In genomic region chr10:130817046-130817624, GRCh38 we compare ENCODE assay signal across 29 cellular contexts.
A peak's percentile ranks its signal among the peaks of the same experiment; 100 is the strongest.
DNase-seq lines count a peak whose midpoint lies in the region; ATAC-seq, FAIRE-seq and TF ChIP-seq lines count a peak whose summit lies in the region.
"Had no signal": no experiment of that assay in that cellular context is flagged by ENCODE, and none has a peak within 500 bp of the region (broad histone marks: within the 10 kb centered on the region; RNA-seq: fewer than 3 reads in every experiment).

No MANE protein-coding gene starts in this region.

- no peak overlapping the region for H2BK5ac ChIP-seq in H1 (ENCODE audit: low read depth, low read length)

- intact Hi-C loops in activated T-helper 1 cell treated with anti-CD3 and anti-CD28 coated beads, Interleukin-12 subunit alpha, Interleukin-12 subunit beta, Interleukin-2, Interleukin-4 antibody, amounts not matched to agents 30 ng/mL and 10 ng/mL and 1 ng/mL, durations not matched to agents 14 hours and 24 hours and 36 hours (cut with micrococcal nuclease), result loop anchor here (5.0 kb wide), 1 partner anchor 1275 kb away; no protein-coding TSS in a partner anchor

- H3K36me3 Mint-ChIP-seq in activated T-helper 1 cell treated with anti-CD3 and anti-CD28 coated beads, Interleukin-12 subunit alpha, Interleukin-12 subunit beta, Interleukin-2, Interleukin-4 antibody, amounts not matched to agents 30 ng/mL and 10 ng/mL and 1 ng/mL, durations not matched to agents 14 hours and 24 hours and 36 hours (ENCODE audit: low read depth), result no peaks in the 10 kb centered on the region

- no peak overlapping the region for H2BK20ac ChIP-seq in H1 (ENCODE audit: low read length)

- H3K23ac ChIP-seq in H1 (ENCODE audit: insufficient read length), result no peak overlapping the region

- no peak overlapping the region for H4K91ac ChIP-seq in H1 (replicated peaks; ENCODE audit: insufficient read length, low read length)

- H2BK15ac ChIP-seq in H1 (ENCODE audit: low read length), result no peak overlapping the region

- CTCF ChIA-PET in H1 (lab: Charles Lee; ENCODE audit: partially characterized antibody), result no interaction called here

- H4K20me1 ChIP-seq in H1 (replicated peaks in 1 of 2; ENCODE audit: control insufficient read depth in 1 of 2, insufficient read depth in 2 of 2, low read length in 2 of 2), result no peaks in the 10 kb centered on the region
- H4K20me1 ChIP-seq: BLaER1 treated with 17β-estradiol and CSF1 and Interleukin-3, amounts not matched to agents 10 nM and 100 nM had no signal

- no peak overlapping the region for H3K14ac ChIP-seq in H1 (ENCODE audit: insufficient read length)

- TF ChIP-seq RAD21 in H1 (IDR thresholded peaks at IDR 0.05 in 1 of 2, conservative IDR thresholded peaks at IDR 0.05 in 1 of 2; ENCODE audit: low read depth in 2 of 2, low read length in 2 of 2), result no peak

- no peak overlapping the region for H3K27ac ChIP-seq in H1 (ENCODE audit: low read depth, low read length)
- H3K27ac ChIP-seq: BLaER1 treated with 17β-estradiol and CSF1 and Interleukin-3, amounts not matched to agents 10 nM and 100 nM; KMS-11; PC-9; SJSA1 had no signal

- DNase-seq in G401 (ENCODE audit: low spot score), result peak; percentile 1
- no peak for DNase-seq in H1 (ENCODE audit: low read depth in 1 of 2, low spot score in 2 of 2)
- DNase-seq in medulla oblongata (ENCODE audit: extremely low spot score), result peak; percentile 48
- DNase-seq in pons (ENCODE audit: low spot score), result peak; percentile 52
- DNase-seq in activated T-helper 1 cell treated with anti-CD3 and anti-CD28 coated beads, Interleukin-12 subunit alpha, Interleukin-12 subunit beta, Interleukin-2, Interleukin-4 antibody, amounts not matched to agents 30 ng/mL and 10 ng/mL and 1 ng/mL, durations not matched to agents 14 hours and 24 hours and 36 hours (ENCODE audit: low spot score), result no peak
- DNase-seq in A172 (ENCODE audit: low spot score), result no peak
- DNase-seq: CD4-positive, alpha-beta T cell; HFFc6; IMR-90; NCI-H1092; NCI-H1417 treated with DMSO at 0.1 percent for 48 hours; NCI-H1694 treated with DMSO at 0.1 percent for 48 hours; NCI-H2081; NCI-H446; NCI-H524 treated with DMSO at 0.1 percent for 48 hours; NCI-H774; NK-92 treated with Interleukin-12 subunit alpha and Interleukin-12 subunit beta, amount 100 ng/mL, for 24 hours; PC-9 had no signal

- in situ Hi-C loops in G401 (cut with HindIII; ENCODE audit: low sequenced_read_pairs), result no loop called here

- no peak for TF ChIP-seq EP300 in H1 (IDR thresholded peaks at IDR 0.05; ENCODE audit: borderline replicate concordance in 1 of 2, low read depth in 2 of 2, low read length in 2 of 2)

- no peak overlapping the region for H3K4ac ChIP-seq in H1 (replicated peaks; ENCODE audit: insufficient read length, low read depth, low read length)

- no peaks in the 10 kb centered on the region for H3K36me3 ChIP-seq in H1 (ENCODE audit: control insufficient read depth in 2 of 4, insufficient read depth in 4 of 4, low read length in 3 of 4)
- H3K36me3 ChIP-seq: HAP-1, SJSA1 had no signal

- H3K9ac ChIP-seq in H1 (replicated peaks in 1 of 4; ENCODE audit: extremely low read depth in 1 of 4, low read depth in 3 of 4, low read length in 3 of 4), result no peak overlapping the region
- H3K9ac ChIP-seq: BLaER1 treated with 17β-estradiol and CSF1 and Interleukin-3, amounts not matched to agents 10 nM and 100 nM; KMS-11 had no signal

- H2BK120ac ChIP-seq in H1 (replicated peaks; ENCODE audit: low read depth, low read length), result no peak overlapping the region

- no peak overlapping the region for H2BK12ac ChIP-seq in H1 (ENCODE audit: low read depth, low read length)

- no peak for FAIRE-seq in H1 (lab: Jason Lieb, UNC)
- FAIRE-seq: A204.1, D721Med, GM18507 had no signal

- H3K4me3 ChIP-seq in H1 (ENCODE audit: extremely low read depth in 1 of 4, insufficient read depth in 2 of 4, low read depth in 3 of 4, low read length in 4 of 4), result no peak overlapping the region
- H3K4me3 ChIP-seq: BLaER1 treated with 17β-estradiol and CSF1 and Interleukin-3, amounts not matched to agents 10 nM and 100 nM; GM23338; HAP-1; PC-9; SJSA1 had no signal

- H3K56ac ChIP-seq in H1 (replicated peaks; ENCODE audit: insufficient read length, low read depth, low read length), result no peak overlapping the region

- H3K4me3 Mint-ChIP-seq in activated T-helper 1 cell treated with anti-CD3 and anti-CD28 coated beads, Interleukin-12 subunit alpha, Interleukin-12 subunit beta, Interleukin-2, Interleukin-4 antibody, amounts not matched to agents 30 ng/mL and 10 ng/mL and 1 ng/mL, durations not matched to agents 14 hours and 24 hours and 36 hours, result no peak overlapping the region
- H3K4me3 Mint-ChIP-seq: CD4-positive, alpha-beta T cell; GM23338; HFFc6 had no signal

- no peak overlapping the region for H3K4me2 ChIP-seq in H1 (ENCODE audit: insufficient read depth in 1 of 2, low read depth in 2 of 2, low read length in 2 of 2)
- H3K4me2 ChIP-seq: BLaER1 treated with 17β-estradiol and CSF1 and Interleukin-3, amounts not matched to agents 10 nM and 100 nM; GM23338; KMS-11; PC-9 had no signal

- POLR2A ChIA-PET in H1 (lab: Charles Lee; ENCODE audit: partially characterized antibody), result no interaction called here

- H4K8ac ChIP-seq in H1 (ENCODE audit: extremely low read depth, insufficient read depth, low read length), result no peak overlapping the region

- H3K79me1 ChIP-seq in H1 (ENCODE audit: low read depth, low read length), result no peaks in the 10 kb centered on the region

- no peak for TF ChIP-seq CTCF in H1 (IDR thresholded peaks at IDR 0.05; ENCODE audit: control extremely low read depth in 1 of 3, insufficient read depth in 1 of 3, low read depth in 1 of 3, low read length in 3 of 3)

- no peaks in the 10 kb centered on the region; the same call in 1 of the 2 replicates for H3K23me2 ChIP-seq in H1 (ENCODE audit: low read depth, low read length)

- no peak overlapping the region for H4K5ac ChIP-seq in H1 (ENCODE audit: insufficient read length, low read depth, low read length)

- H3K27me3 ChIP-seq in H1 (replicated peaks in 1 of 4; ENCODE audit: control insufficient read depth in 3 of 4, extremely low read depth in 1 of 4, insufficient read depth in 3 of 4, low read length in 3 of 4), result no peaks in the 10 kb centered on the region
- H3K27me3 ChIP-seq: BLaER1 treated with 17β-estradiol and CSF1 and Interleukin-3, amounts not matched to agents 10 nM and 100 nM; SJSA1 had no signal

- no peaks in the 10 kb centered on the region for H3K79me2 ChIP-seq in H1 (ENCODE audit: control insufficient read depth in 1 of 2, insufficient read depth in 2 of 2, low read length in 2 of 2)

- no peak for TF ChIP-seq POLR2A in H1 (IDR thresholded peaks at IDR 0.05; ENCODE audit: control extremely low read depth in 1 of 2, low read depth in 2 of 2, low read length in 2 of 2)

- no peak overlapping the region for H3K18ac ChIP-seq in H1 (ENCODE audit: extremely low read depth, low read length)

- no peaks in the 10 kb centered on the region for H3K4me1 Mint-ChIP-seq in activated T-helper 1 cell treated with anti-CD3 and anti-CD28 coated beads, Interleukin-12 subunit alpha, Interleukin-12 subunit beta, Interleukin-2, Interleukin-4 antibody, amounts not matched to agents 30 ng/mL and 10 ng/mL and 1 ng/mL, durations not matched to agents 14 hours and 24 hours and 36 hours (ENCODE audit: low read depth)

- no peaks in the 10 kb centered on the region for H3K9me3 ChIP-seq in H1 (ENCODE audit: insufficient read depth in 2 of 2, low read depth in 1 of 2, low read length in 1 of 2)

- no peaks in the 10 kb centered on the region for H3K27me3 Mint-ChIP-seq in activated T-helper 1 cell treated with anti-CD3 and anti-CD28 coated beads, Interleukin-12 subunit alpha, Interleukin-12 subunit beta, Interleukin-2, Interleukin-4 antibody, amounts not matched to agents 30 ng/mL and 10 ng/mL and 1 ng/mL, durations not matched to agents 14 hours and 24 hours and 36 hours (ENCODE audit: insufficient read depth)
- H3K27me3 Mint-ChIP-seq: CD4-positive, alpha-beta T cell had no signal

- WGBS in H1 (ENCODE audit: extremely low coverage in 1 of 2, insufficient coverage in 1 of 2, insufficient read length in 1 of 2, insufficient replicate concordance in 2 of 2, low coverage in 1 of 2, low lambda C conversion rate in 2 of 2, missing lambda C conversion rate in 1 of 2), 2 experiments, result 96% methylated on average over 8 of the region's 8 CpGs; no CpG with 5 or more reads in 1 of the 2 experiments

- no peak for ATAC-seq in GM21723 (IDR thresholded peaks at IDR 0.05; ENCODE audit: unreplicated experiment)
- no peak for ATAC-seq in GM21786 (IDR thresholded peaks at IDR 0.05; ENCODE audit: unreplicated experiment)
- ATAC-seq: GM23338, Right ventricle myocardium inferior had no signal

- peak overlapping the region; percentile 30; the same call in 1 of the 2 replicates for H2AFZ ChIP-seq in H1 (ENCODE audit: low read length)
- H2AFZ ChIP-seq: GM23338, PC-9 had no signal

- H3K9me3 Mint-ChIP-seq in activated T-helper 1 cell treated with anti-CD3 and anti-CD28 coated beads, Interleukin-12 subunit alpha, Interleukin-12 subunit beta, Interleukin-2, Interleukin-4 antibody, amounts not matched to agents 30 ng/mL and 10 ng/mL and 1 ng/mL, durations not matched to agents 14 hours and 24 hours and 36 hours, result peaks cover 10% of the 10 kb centered on the region

- H3K4me1 ChIP-seq in H1 (replicated peaks in 1 of 4; ENCODE audit: control insufficient read depth in 3 of 4, insufficient read depth in 4 of 4, low read length in 3 of 4), result peaks cover 0 to 8% (median 0%) of the 10 kb centered on the region in 4 experiments; a peak in 2 of 7 replicates
- H3K4me1 ChIP-seq: HAP-1, SJSA1 had no signal

- no peak overlapping the region for H3K27ac Mint-ChIP-seq in activated T-helper 1 cell treated with anti-CD3 and anti-CD28 coated beads, Interleukin-12 subunit alpha, Interleukin-12 subunit beta, Interleukin-2, Interleukin-4 antibody, amounts not matched to agents 30 ng/mL and 10 ng/mL and 1 ng/mL, durations not matched to agents 14 hours and 24 hours and 36 hours
- H3K27ac Mint-ChIP-seq: CD4-positive, alpha-beta T cell; GM23338; HFFc6 had no signal

- no peak overlapping the region for H2AK5ac ChIP-seq in H1 (ENCODE audit: low read depth, low read length)

TF ChIP-seq in H1, 55 proteins besides CTCF, POLR2A, EP300 and RAD21 (continues in another document):
- TF ChIP-seq MAFK (IDR thresholded peaks at IDR 0.05; ENCODE audit: low read depth, low read length), result no peak
- TF ChIP-seq USF2 (IDR thresholded peaks at IDR 0.05; ENCODE audit: low read length), result no peak
- TF ChIP-seq SIRT6 (IDR thresholded peaks at IDR 0.05; ENCODE audit: low read length), result no peak
- TF ChIP-seq TEAD4 (IDR thresholded peaks at IDR 0.05; ENCODE audit: low read depth, low read length), result no peak

Comparison
In these comparisons a context has a peak if more than half of its experiments do, and no peak if none do; other contexts are left out.
1. DNase-seq: peak in G401 (single experiment), medulla oblongata (single experiment) and pons (single experiment); none in H1 (0 of 2), activated T-helper 1 cell treated with anti-CD3 and anti-CD28 coated beads, Interleukin-12 subunit alpha, Interleukin-12 subunit beta, Interleukin-2, Interleukin-4 antibody, amounts not matched to agents 30 ng/mL and 10 ng/mL and 1 ng/mL, durations not matched to agents 14 hours and 24 hours and 36 hours (single experiment) and A172 (single experiment).